Comparison of ENCODE assay signal across 18 cellular contexts in genomic region chr13:102680133-102680717, GRCh38. TPM values are rescaled to one million over a fixed set of nuclear protein-coding genes. Genes with fewer than 3 reads are reported as not detected.
A peak's percentile ranks its signal among the peaks of the same experiment; 100 is the strongest.
DNase-seq lines count a peak whose midpoint lies in the region; ATAC-seq and TF ChIP-seq lines count a peak whose summit lies in the region.
"Had no signal": no experiment of that assay in that cellular context is flagged by ENCODE, and none has a peak within 500 bp of the region (broad histone marks: within the 10 kb centered on the region; RNA-seq: fewer than 3 reads in every experiment).

No MANE protein-coding gene starts in this region.

- TF ChIP-seq CTCF in natural killer cell (IDR thresholded peaks at IDR 0.05) = no peak
- TF ChIP-seq CTCF in Calu3 (IDR thresholded peaks at IDR 0.05; ENCODE audit: unreplicated experiment) = no peak

- peak overlapping the region; percentile 61 for H3K27ac Mint-ChIP-seq in activated CD8-positive, alpha-beta memory T cell treated with anti-CD3 and anti-CD28 coated beads, Interleukin-2, amount 10 ng/mL, durations not matched to agents 7 days and 5 days
- H3K27ac Mint-ChIP-seq in activated T-helper 1 cell treated with anti-CD3 and anti-CD28 coated beads, Interleukin-12 subunit alpha, Interleukin-12 subunit beta, Interleukin-2, Interleukin-4 antibody, amounts not matched to agents 30 ng/mL and 10 ng/mL and 1 ng/mL, durations not matched to agents 14 hours and 24 hours and 36 hours = peak overlapping the region; percentile 54
- H3K27ac Mint-ChIP-seq in natural killer cell (peak overlapping the region; percentile 70 to 72), Calu3 (ENCODE audit: unreplicated experiment) (no peak overlapping the region)

- H3K4me3 Mint-ChIP-seq in activated CD8-positive, alpha-beta memory T cell treated with anti-CD3 and anti-CD28 coated beads, Interleukin-2, amount 10 ng/mL, durations not matched to agents 7 days and 5 days = no peak overlapping the region
- peak overlapping the region; percentile 35 for H3K4me3 Mint-ChIP-seq in activated T-helper 1 cell treated with anti-CD3 and anti-CD28 coated beads, Interleukin-12 subunit alpha, Interleukin-12 subunit beta, Interleukin-2, Interleukin-4 antibody, amounts not matched to agents 30 ng/mL and 10 ng/mL and 1 ng/mL, durations not matched to agents 14 hours and 24 hours and 36 hours
- H3K4me3 Mint-ChIP-seq in natural killer cell (no peak overlapping the region), Calu3 (ENCODE audit: low read depth, unreplicated experiment) (no peak overlapping the region)
- H3K4me3 Mint-ChIP-seq: stimulated activated naive CD8-positive, alpha-beta T cell treated with anti-CD3 and anti-CD28 coated beads, Interleukin-15, Interleukin-2, amounts not matched to agents 100 ng/mL and 50 ng/mL, for 24 hours had no signal

- DNase-seq in activated CD8-positive, alpha-beta memory T cell treated with anti-CD3 and anti-CD28 coated beads, Interleukin-2, amount 10 ng/mL, durations not matched to agents 7 days and 5 days = no peak
- DNase-seq in activated CD8-positive, alpha-beta memory T cell treated with anti-CD3 and anti-CD28 coated beads, Interleukin-2, amount 50 U/mL, for 4 hours = no peak
- DNase-seq in activated T-helper 1 cell treated with anti-CD3 and anti-CD28 coated beads, Interleukin-12 subunit alpha, Interleukin-12 subunit beta, Interleukin-2, Interleukin-4 antibody, amounts not matched to agents 30 ng/mL and 10 ng/mL and 1 ng/mL, durations not matched to agents 14 hours and 24 hours and 36 hours (ENCODE audit: low spot score) = no peak
- DNase-seq in natural killer cell (no peak), Calu3 (no peak)
- no peak for DNase-seq in stimulated activated naive CD4-positive, alpha-beta T cell treated with Interleukin-2 at 50 U/mL for 16 hours (lab: John Stamatoyannopoulos, UW)
- DNase-seq in NK-92 treated with Interleukin-12 subunit alpha and Interleukin-12 subunit beta, amount 100 ng/mL, for 24 hours (lab: John Stamatoyannopoulos, UW) = no peak
- DNase-seq: H7, IMR-90, MM.1S had no signal

- no peaks in the 10 kb centered on the region for H3K9me3 Mint-ChIP-seq in activated CD8-positive, alpha-beta memory T cell treated with anti-CD3 and anti-CD28 coated beads, Interleukin-2, amount 10 ng/mL, durations not matched to agents 7 days and 5 days (ENCODE audit: low read depth)
- no peaks in the 10 kb centered on the region for H3K9me3 Mint-ChIP-seq in activated T-helper 1 cell treated with anti-CD3 and anti-CD28 coated beads, Interleukin-12 subunit alpha, Interleukin-12 subunit beta, Interleukin-2, Interleukin-4 antibody, amounts not matched to agents 30 ng/mL and 10 ng/mL and 1 ng/mL, durations not matched to agents 14 hours and 24 hours and 36 hours
- H3K9me3 Mint-ChIP-seq in natural killer cell = no peaks in the 10 kb centered on the region
- no peaks in the 10 kb centered on the region for H3K9me3 Mint-ChIP-seq in Calu3 (ENCODE audit: low read depth, unreplicated experiment)

- no TSS peak for BruUV-seq in Calu3 (replicated peaks; lab: Mats Ljungman, UMichigan)

- H3K27me3 Mint-ChIP-seq in activated CD8-positive, alpha-beta memory T cell treated with anti-CD3 and anti-CD28 coated beads, Interleukin-2, amount 10 ng/mL, durations not matched to agents 7 days and 5 days = no peaks in the 10 kb centered on the region
- H3K27me3 Mint-ChIP-seq in activated T-helper 1 cell treated with anti-CD3 and anti-CD28 coated beads, Interleukin-12 subunit alpha, Interleukin-12 subunit beta, Interleukin-2, Interleukin-4 antibody, amounts not matched to agents 30 ng/mL and 10 ng/mL and 1 ng/mL, durations not matched to agents 14 hours and 24 hours and 36 hours (ENCODE audit: insufficient read depth) = no peaks in the 10 kb centered on the region
- no peaks in the 10 kb centered on the region for H3K27me3 Mint-ChIP-seq in natural killer cell (ENCODE audit: low read depth in 2 of 2)
- no peaks in the 10 kb centered on the region for H3K27me3 Mint-ChIP-seq in Calu3 (ENCODE audit: unreplicated experiment)
- H3K27me3 Mint-ChIP-seq: stimulated activated naive CD8-positive, alpha-beta T cell treated with anti-CD3 and anti-CD28 coated beads, Interleukin-15, Interleukin-2, amounts not matched to agents 100 ng/mL and 50 ng/mL, for 24 hours had no signal

- CTCF ChIA-PET in activated CD8-positive, alpha-beta memory T cell treated with anti-CD3 and anti-CD28 coated beads, Interleukin-2, amount 10 ng/mL, durations not matched to agents 7 days and 5 days (lab: Charles Lee) = interaction anchor here (1.0 kb wide), 1 partner anchor 166 kb away, joined by 3 read pairs; no protein-coding TSS in a partner anchor
- CTCF ChIA-PET in Calu3 (lab: Charles Lee) = no interaction called here

- peaks cover 39% of the 10 kb centered on the region for H3K36me3 Mint-ChIP-seq in activated CD8-positive, alpha-beta memory T cell treated with anti-CD3 and anti-CD28 coated beads, Interleukin-2, amount 10 ng/mL, durations not matched to agents 7 days and 5 days
- H3K36me3 Mint-ChIP-seq in activated T-helper 1 cell treated with anti-CD3 and anti-CD28 coated beads, Interleukin-12 subunit alpha, Interleukin-12 subunit beta, Interleukin-2, Interleukin-4 antibody, amounts not matched to agents 30 ng/mL and 10 ng/mL and 1 ng/mL, durations not matched to agents 14 hours and 24 hours and 36 hours (ENCODE audit: low read depth) = peaks cover 29% of the 10 kb centered on the region
- peaks cover 11% of the 10 kb centered on the region for H3K36me3 Mint-ChIP-seq in natural killer cell
- peaks cover 10% of the 10 kb centered on the region for H3K36me3 Mint-ChIP-seq in Calu3 (ENCODE audit: insufficient read depth, unreplicated experiment)

- no peak for ATAC-seq in activated CD8-positive, alpha-beta memory T cell treated with anti-CD3 and anti-CD28 coated beads, Interleukin-2, amount 10 ng/mL, durations not matched to agents 7 days and 5 days
- peak; percentile 9 for ATAC-seq in GM18511 (IDR thresholded peaks at IDR 0.05; ENCODE audit: unreplicated experiment)
- ATAC-seq in natural killer cell = no peak
- ATAC-seq: gastroesophageal sphincter had no signal

- H3K4me1 Mint-ChIP-seq in activated CD8-positive, alpha-beta memory T cell treated with anti-CD3 and anti-CD28 coated beads, Interleukin-2, amount 10 ng/mL, durations not matched to agents 7 days and 5 days = peaks cover 28% of the 10 kb centered on the region
- peaks cover 37% of the 10 kb centered on the region for H3K4me1 Mint-ChIP-seq in activated T-helper 1 cell treated with anti-CD3 and anti-CD28 coated beads, Interleukin-12 subunit alpha, Interleukin-12 subunit beta, Interleukin-2, Interleukin-4 antibody, amounts not matched to agents 30 ng/mL and 10 ng/mL and 1 ng/mL, durations not matched to agents 14 hours and 24 hours and 36 hours (ENCODE audit: low read depth)
- peaks cover 13 to 26% of the 10 kb centered on the region in 2 donors for H3K4me1 Mint-ChIP-seq in natural killer cell
- no peaks in the 10 kb centered on the region for H3K4me1 Mint-ChIP-seq in Calu3 (ENCODE audit: low read depth, unreplicated experiment)

- intact Hi-C loops in activated T-helper 1 cell treated with anti-CD3 and anti-CD28 coated beads, Interleukin-12 subunit alpha, Interleukin-12 subunit beta, Interleukin-2, Interleukin-4 antibody, amounts not matched to agents 30 ng/mL and 10 ng/mL and 1 ng/mL, durations not matched to agents 14 hours and 24 hours and 36 hours (cut with micrococcal nuclease) = loop anchor here (2.0 to 5.0 kb wide), 4 partner anchors 87 to 167 kb away; partner anchors contain the start of genes ERCC5 and TEX30
- intact Hi-C loops in natural killer cell (cut with micrococcal nuclease) = no loop called here
- intact Hi-C loops in Calu3 (cut with micrococcal nuclease; ENCODE audit: unreplicated experiment) = no loop called here

RNA-seq across cellular contexts. Expression of gene METTL21C, which starts 14.6 kb away (rescaled TPM):
- not detected for total RNA-seq in activated CD8-positive, alpha-beta memory T cell treated with anti-CD3 and anti-CD28 coated beads, Interleukin-2, amount 10 ng/mL, durations not matched to agents 7 days and 5 days
- total RNA-seq in activated T-helper 1 cell treated with anti-CD3 and anti-CD28 coated beads, Interleukin-12 subunit alpha, Interleukin-12 subunit beta, Interleukin-2, Interleukin-4 antibody, amounts not matched to agents 30 ng/mL and 10 ng/mL and 1 ng/mL, durations not matched to agents 14 hours and 24 hours and 36 hours = not detected in 2 replicates
- total RNA-seq in natural killer cell (not detected), Calu3 (2022) (not detected in 2 replicates)
- total RNA-seq: bronchial epithelial cell, dermis microvascular lymphatic vessel endothelial cell, H7, IMR-90, mucosa of descending colon, osteoblast, right atrium auricular region had no signal
